ENCODE assay signal across 8 cellular contexts in genomic region chr14:36582011-36582873, GRCh38. TPM values are rescaled to one million over a fixed set of nuclear protein-coding genes. Genes with fewer than 3 reads are reported as not detected.
DNase-seq lines count a peak whose midpoint lies in the region; ATAC-seq, FAIRE-seq and TF ChIP-seq lines count a peak whose summit lies in the region.

Gene NKX2-8 (minus strand): TSS chr14:36582614. CDS start chr14:36582389, 225 bp downstream.

- intact Hi-C loops in pancreas (cut with DNase I) = no loop called here

- H3K9me3 ChIP-seq in MG63 (no peaks in the 10 kb centered on the region), esophagus (ENCODE audit: control insufficient read depth in 2 of 2, insufficient read depth in 1 of 2, low read depth in 1 of 2, low read length in 1 of 2) (no peaks in the 10 kb centered on the region), pancreas (no peaks in the 10 kb centered on the region)

- ATAC-seq in pancreas = peak; percentile 55 to 79 (median 69)

- peak; percentile 1 for DNase-seq in DMS53 treated with DMSO at 0.1 percent for 48 hours (lab: John Stamatoyannopoulos, UW; ENCODE audit: unreplicated experiment)
- no peak for DNase-seq in MG63
- DNase-seq in pancreas = peak in 2 of 6 donors; percentile 65 to 71
- DNase-seq in Ammon's horn (ENCODE audit: low spot score) = no peak
- no peak for DNase-seq in mucosa of gallbladder (ENCODE audit: low spot score)
- DNase-seq in epidermal melanocyte (ENCODE audit: insufficient read length, low spot score) = no peak
- no peak for DNase-seq in stimulated activated CD4-positive, alpha-beta T cell treated with anti-CD3 and anti-CD28 coated beads, Interleukin-15, amount 100 ng/mL, for 24 hours

- H3K27ac ChIP-seq in esophagus (ENCODE audit: low read depth in 2 of 2, low read length in 1 of 2) (peak within 1 kb of the TSS; percentile 7 to 16), pancreas (no peak within 1 kb of the TSS)

- H3K27me3 ChIP-seq in MG63 = no peaks in the 10 kb centered on the region
- peaks cover 0 to 8% of the 10 kb centered on the region in 2 donors for H3K27me3 ChIP-seq in esophagus (ENCODE audit: control insufficient read depth in 1 of 2, insufficient read depth in 2 of 2, low read length in 2 of 2)
- H3K27me3 ChIP-seq in pancreas = peaks cover 0 to 43% (median 17%) of the 10 kb centered on the region in 4 donors

- H3K36me3 ChIP-seq in MG63 = no peaks in the 10 kb centered on the region
- H3K36me3 ChIP-seq in esophagus (ENCODE audit: control insufficient read depth in 2 of 2, insufficient read depth in 2 of 2, low read length in 1 of 2) = no peaks in the 10 kb centered on the region
- H3K36me3 ChIP-seq in pancreas = no peaks in the 10 kb centered on the region

- H3K4me3 ChIP-seq in MG63 (peak within 1 kb of the TSS; percentile 54), esophagus (ENCODE audit: low read depth in 1 of 2, low read length in 2 of 2) (peak within 1 kb of the TSS; percentile 59 to 69), pancreas (peak within 1 kb of the TSS; percentile 24 to 65 (median 36))

- 2 to 4% methylated on average over 59 to 62 of the region's 62 CpGs for WGBS in esophagus, 2 donors
- 2% methylated on average over 61 of the region's 62 CpGs for WGBS in pancreas, 2 donors

- no peak for TF ChIP-seq CTCF in pancreas (IDR thresholded peaks at IDR 0.05)

- peaks cover 3 to 9% of the 10 kb centered on the region in 2 donors for H3K4me1 ChIP-seq in esophagus (ENCODE audit: control insufficient read depth in 2 of 2, insufficient read depth in 2 of 2, low read length in 1 of 2)
- peaks cover 0 to 5% (median 0%) of the 10 kb centered on the region in 3 donors for H3K4me1 ChIP-seq in pancreas

- FAIRE-seq in pancreas (lab: Jason Lieb, UNC) = no peak

RNA-seq across cellular contexts. Expression of gene NKX2-8, which starts in this region (rescaled TPM):
- not detected in 2 replicates for total RNA-seq in MG63 (2014; rRNA removed; shearing (Covaris generic); ENCODE audit: low replicate concordance)
- polyA plus RNA-seq in esophagus (1 to 10 TPM; 1.6 to 2.0 TPM), pancreas (not detected)
- total RNA-seq in pancreas (under 1 TPM in 1 of 6 donors, not detected in 5; 0.31 TPM), mucosa of gallbladder (not detected)

Comparison
In these comparisons a context has a peak if more than half of its experiments do, and no peak if none do; other contexts are left out.
1. Peak in ATAC-seq and H3K4me3 ChIP-seq in pancreas; RNA of the gene not detected or under 1 TPM.
2. H3K27ac ChIP-seq: peak in esophagus (2 of 2); none in pancreas (0 of 4).
3. Peak in every context shown above with its lines, with median percentiles within 50 percentile points of each other: H3K4me3 ChIP-seq.